Comparison of ENCODE assay signal across 11 cellular contexts in genomic region chr9:111819360-111819759, GRCh38. TPM values are rescaled to one million over a fixed set of nuclear protein-coding genes. Genes with fewer than 3 reads are reported as not detected.
"Had no signal": no experiment of that assay in that cellular context is flagged by ENCODE, and none has a peak within 500 bp of the region (broad histone marks: within the 10 kb centered on the region; RNA-seq: fewer than 3 reads in every experiment).

No MANE protein-coding gene starts in this region.

- H3K36me3 ChIP-seq: HAP-1 had no signal

- H2AFZ ChIP-seq: GM23248, GM23338 had no signal

- H3K9ac ChIP-seq: GM23248 had no signal

- H3K4me3 ChIP-seq: GM23248, GM23338, HAP-1 had no signal

- H3K4me2 ChIP-seq: GM23338 had no signal

- H3K9me3 ChIP-seq: HAP-1 had no signal

- DNase-seq: GM23248, GOT3, H7, H9, HCEC 1CT, HFFc6 had no signal

- ATAC-seq: GM23338, HCT116 had no signal

- FAIRE-seq: H1, H54 had no signal

- H3K4me1 ChIP-seq: HAP-1 had no signal

- H3K27ac ChIP-seq: GM23248 had no signal

RNA-seq across cellular contexts. Expression of gene SHOC1, which starts 24.6 kb away (rescaled TPM):
- total RNA-seq: GM23248, GM23338, H1, H7, H9, HFFc6 had no signal
- polyA plus RNA-seq: H1 had no signal
